15 cellular contexts compared by ENCODE assay signal in genomic region chr3:53295410-53295809, GRCh38. TPM values are rescaled to one million over a fixed set of nuclear protein-coding genes. Genes with fewer than 3 reads are reported as not detected.
A peak's percentile ranks its signal among the peaks of the same experiment; 100 is the strongest.
DNase-seq lines count a peak whose midpoint lies in the region; ATAC-seq and TF ChIP-seq lines count a peak whose summit lies in the region.
"Had no signal": no experiment of that assay in that cellular context is flagged by ENCODE, and none has a peak within 500 bp of the region (broad histone marks: within the 10 kb centered on the region; RNA-seq: fewer than 3 reads in every experiment).

No MANE protein-coding gene starts in this region.

- H3K9me3 Mint-ChIP-seq in activated T-cell treated with anti-CD3 and anti-CD28 coated beads, Interleukin-2, amount 50 U/mL, for 24 hours: no peaks in the 10 kb centered on the region
- no peaks in the 10 kb centered on the region for H3K9me3 Mint-ChIP-seq in stimulated activated naive CD8-positive, alpha-beta T cell treated with anti-CD3 and anti-CD28 coated beads, Interleukin-15, Interleukin-2, amounts not matched to agents 100 ng/mL and 50 ng/mL, for 24 hours
- H3K9me3 Mint-ChIP-seq: CD14-positive monocyte; CD4-positive, alpha-beta memory T cell; H9 had no signal

- H3K27ac Mint-ChIP-seq in activated T-cell treated with anti-CD3 and anti-CD28 coated beads, Interleukin-2, amount 50 U/mL, for 24 hours: peak overlapping the region; percentile 26
- peak overlapping the region; percentile 67 for H3K27ac Mint-ChIP-seq in stimulated activated naive CD8-positive, alpha-beta T cell treated with anti-CD3 and anti-CD28 coated beads, Interleukin-15, Interleukin-2, amounts not matched to agents 100 ng/mL and 50 ng/mL, for 24 hours

- intact Hi-C loops in psoas muscle (cut with DNase I): no loop called here

- no peaks in the 10 kb centered on the region for H3K27me3 Mint-ChIP-seq in activated T-cell treated with anti-CD3 and anti-CD28 coated beads, Interleukin-2, amount 50 U/mL, for 24 hours
- H3K27me3 Mint-ChIP-seq in stimulated activated naive CD8-positive, alpha-beta T cell treated with anti-CD3 and anti-CD28 coated beads, Interleukin-15, Interleukin-2, amounts not matched to agents 100 ng/mL and 50 ng/mL, for 24 hours: no peaks in the 10 kb centered on the region
- H3K27me3 Mint-ChIP-seq: CD4-positive, alpha-beta memory T cell had no signal

- H3K27me3 ChIP-seq in psoas muscle (ENCODE audit: insufficient read depth in 3 of 3, low read length in 2 of 3): no peaks in the 10 kb centered on the region
- H3K27me3 ChIP-seq in HAP-1 (ENCODE audit: low read depth): no peaks in the 10 kb centered on the region
- H3K27me3 ChIP-seq: BLaER1 had no signal

- H3K4me3 Mint-ChIP-seq in activated T-cell treated with anti-CD3 and anti-CD28 coated beads, Interleukin-2, amount 50 U/mL, for 24 hours: no peak overlapping the region
- H3K4me3 Mint-ChIP-seq in stimulated activated naive CD8-positive, alpha-beta T cell treated with anti-CD3 and anti-CD28 coated beads, Interleukin-15, Interleukin-2, amounts not matched to agents 100 ng/mL and 50 ng/mL, for 24 hours: no peak overlapping the region
- H3K4me3 Mint-ChIP-seq: CD14-positive monocyte; CD4-positive, alpha-beta memory T cell; H9 had no signal

- H3K4me3 ChIP-seq in psoas muscle (no peak overlapping the region), HAP-1 (no peak overlapping the region)
- H3K4me3 ChIP-seq: BLaER1 had no signal

- in situ Hi-C loops in HAP-1 (cut with MboI; ENCODE audit: low sequenced_read_pairs): no loop called here

- 93 to 96% (median 95%) methylated on average over 1 of the region's 1 CpG for WGBS in psoas muscle, 3 donors

- peak overlapping the region; percentile 57 for H3K27ac ChIP-seq in psoas muscle
- H3K27ac ChIP-seq: BLaER1 had no signal

- TF ChIP-seq CTCF in psoas muscle (IDR thresholded peaks at IDR 0.05): no peak

- H3K4me1 Mint-ChIP-seq in activated T-cell treated with anti-CD3 and anti-CD28 coated beads, Interleukin-2, amount 50 U/mL, for 24 hours (ENCODE audit: low read depth): peaks cover 2% of the 10 kb centered on the region
- H3K4me1 Mint-ChIP-seq in stimulated activated naive CD8-positive, alpha-beta T cell treated with anti-CD3 and anti-CD28 coated beads, Interleukin-15, Interleukin-2, amounts not matched to agents 100 ng/mL and 50 ng/mL, for 24 hours (ENCODE audit: low read depth): no peaks in the 10 kb centered on the region

- H3K36me3 Mint-ChIP-seq in activated T-cell treated with anti-CD3 and anti-CD28 coated beads, Interleukin-2, amount 50 U/mL, for 24 hours (ENCODE audit: low read depth): peaks cover 76% of the 10 kb centered on the region
- peaks cover 14% of the 10 kb centered on the region for H3K36me3 Mint-ChIP-seq in stimulated activated naive CD8-positive, alpha-beta T cell treated with anti-CD3 and anti-CD28 coated beads, Interleukin-15, Interleukin-2, amounts not matched to agents 100 ng/mL and 50 ng/mL, for 24 hours (ENCODE audit: low read depth)

- peaks cover 0 to 61% of the 10 kb centered on the region in 2 donors for H3K36me3 ChIP-seq in psoas muscle (ENCODE audit: insufficient read depth in 1 of 2, low read depth in 1 of 2)
- H3K36me3 ChIP-seq in HAP-1 (replicated peaks): peaks cover 14% of the 10 kb centered on the region

- no peak for DNase-seq in activated T-cell treated with anti-CD3 and anti-CD28 coated beads, Interleukin-2, amount 50 U/mL, for 24 hours
- no peak for DNase-seq in activated T-cell treated with anti-CD3 and anti-CD28 coated beads, Interleukin-2, amount 50 U/mL, for 48 hours
- DNase-seq in stimulated activated naive CD8-positive, alpha-beta T cell treated with anti-CD3 and anti-CD28 coated beads, Interleukin-15, Interleukin-2, amounts not matched to agents 100 U/mL and 50 U/mL, for 24 hours: no peak
- no peak for DNase-seq in psoas muscle
- no peak for DNase-seq in HAP-1 (ENCODE audit: low spot score in 2 of 2)
- DNase-seq: 8988T; CD4-positive, alpha-beta memory T cell; DMS153; DMS79; GF-D8; H9 had no signal

- H3K4me1 ChIP-seq in psoas muscle (peaks cover 22% of the 10 kb centered on the region), HAP-1 (no peaks in the 10 kb centered on the region)
- H3K4me1 ChIP-seq: BLaER1 had no signal

- H3K9me3 ChIP-seq in psoas muscle (no peaks in the 10 kb centered on the region), HAP-1 (no peaks in the 10 kb centered on the region)
- H3K9me3 ChIP-seq: BLaER1 had no signal

- no peak for ATAC-seq in stimulated activated naive CD8-positive, alpha-beta T cell treated with anti-CD3 and anti-CD28 coated beads, Interleukin-15, Interleukin-2, amounts not matched to agents 100 U/mL and 50 U/mL, for 24 hours
- ATAC-seq in psoas muscle (no peak), GM18868 (IDR thresholded peaks at IDR 0.05; ENCODE audit: unreplicated experiment) (no peak)

RNA-seq across cellular contexts. Expression of gene TKT, which starts 39.6 kb away (rescaled TPM):
- 10 to 100 TPM; 16.8 to 51.9 (median 21.2) TPM for total RNA-seq in psoas muscle
- 10 to 100 TPM; 10.5 to 25.6 (median 23.7) TPM for polyA plus RNA-seq in psoas muscle

RNA-seq across cellular contexts. Expression of gene DCP1A, which starts 51.9 kb away (rescaled TPM):
- 10 to 100 TPM; 16.2 to 19.3 (median 17.7) TPM for total RNA-seq in psoas muscle
- polyA plus RNA-seq in psoas muscle: 10 to 100 TPM in 1 of 3 donors, 1 to 10 TPM in 2; 4.8 to 11.1 (median 8.7) TPM
